1 cellular context compared by ENCODE assay signal in the genomic region with DNA sequence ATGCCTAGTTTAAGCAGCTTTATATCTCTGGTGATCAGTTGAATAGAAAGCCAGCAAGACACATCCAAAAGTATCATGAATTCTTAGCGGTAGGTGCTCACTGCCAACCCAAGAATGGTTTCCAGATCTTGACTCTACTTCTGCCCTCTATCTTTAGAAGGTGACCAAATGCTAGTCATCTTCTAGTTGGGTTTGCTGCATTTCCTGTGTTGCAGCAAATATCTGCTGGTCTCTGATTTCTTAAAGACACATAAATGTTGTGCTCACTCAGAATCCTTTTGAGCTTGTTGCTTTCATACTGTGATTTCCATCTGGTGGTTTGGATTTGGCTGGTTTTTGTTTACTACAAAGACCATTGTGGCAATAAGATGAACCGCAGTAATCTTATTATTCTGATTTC.
TF ChIP-seq lines count a peak whose summit lies in the region.

No MANE protein-coding gene starts in this region.

TF ChIP-seq in A549, 52 proteins besides CTCF, POLR2A, EP300 and RAD21 (continued from another document):
- TF ChIP-seq RNF2 (IDR thresholded peaks at IDR 0.05; ENCODE audit: borderline replicate concordance, low read depth) = no peak
- TF ChIP-seq CHD4 (IDR thresholded peaks at IDR 0.05; ENCODE audit: borderline replicate concordance) = no peak
- TF ChIP-seq BCL3 (IDR thresholded peaks at IDR 0.05) = no peak
- no peak for TF ChIP-seq NFE2L2 (conservative IDR thresholded peaks at IDR 0.05; ENCODE audit: low read length)
- no peak for TF ChIP-seq ATOH8 (CRISPR knock-in tag; IDR thresholded peaks at IDR 0.05; ENCODE audit: low read depth)
- TF ChIP-seq, protein P1, sequence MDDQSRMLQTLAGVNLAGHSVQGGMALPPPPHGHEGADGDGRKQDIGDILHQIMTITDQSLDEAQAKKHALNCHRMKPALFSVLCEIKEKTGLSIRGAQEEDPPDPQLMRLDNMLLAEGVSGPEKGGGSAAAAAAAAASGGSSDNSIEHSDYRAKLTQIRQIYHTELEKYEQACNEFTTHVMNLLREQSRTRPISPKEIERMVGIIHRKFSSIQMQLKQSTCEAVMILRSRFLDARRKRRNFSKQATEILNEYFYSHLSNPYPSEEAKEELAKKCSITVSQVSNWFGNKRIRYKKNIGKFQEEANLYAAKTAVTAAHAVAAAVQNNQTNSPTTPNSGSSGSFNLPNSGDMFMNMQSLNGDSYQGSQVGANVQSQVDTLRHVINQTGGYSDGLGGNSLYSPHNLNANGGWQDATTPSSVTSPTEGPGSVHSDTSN (IDR thresholded peaks at IDR 0.05) = no peak
- no peak for TF ChIP-seq FOSL2 (IDR thresholded peaks at IDR 0.05)
- TF ChIP-seq FOSL2 (CRISPR knock-in tag; IDR thresholded peaks at IDR 0.05) = no peak
- no peak for TF ChIP-seq SREBF2 (IDR thresholded peaks at IDR 0.05)
- no peak for TF ChIP-seq JUNB (IDR thresholded peaks at IDR 0.05)
- no peak for TF ChIP-seq POLR2AphosphoS2 (conservative IDR thresholded peaks at IDR 0.05; ENCODE audit: low read length)
- TF ChIP-seq MYC (IDR thresholded peaks at IDR 0.05; ENCODE audit: borderline replicate concordance, low read length) = no peak
- no peak for TF ChIP-seq HMGXB4 (CRISPR knock-in tag; IDR thresholded peaks at IDR 0.05; ENCODE audit: borderline replicate concordance)
- TF ChIP-seq ESRRA (IDR thresholded peaks at IDR 0.05; ENCODE audit: borderline replicate concordance, low read length) = no peak
- no peak for TF ChIP-seq TP53 (CRISPR knock-in tag; IDR thresholded peaks at IDR 0.05)
TF ChIP-seq in A549: peak in this region for 0.
